In genomic region chr11:105667441-105667840, GRCh38 we compare ENCODE assay signal across 29 cellular contexts. TPM values are rescaled to one million over a fixed set of nuclear protein-coding genes. Genes with fewer than 3 reads are reported as not detected.
"Had no signal": no experiment of that assay in that cellular context is flagged by ENCODE, and none has a peak within 500 bp of the region (broad histone marks: within the 10 kb centered on the region; RNA-seq: fewer than 3 reads in every experiment).

No MANE protein-coding gene starts in this region.

- H3K27me3 ChIP-seq: dorsolateral prefrontal cortex, esophagus muscularis mucosa, foreskin keratinocyte, gastrocnemius medialis, heart right ventricle, left lung had no signal

- H3K4me3 ChIP-seq: coronary artery, dorsolateral prefrontal cortex, esophagus muscularis mucosa, gastrocnemius medialis, heart right ventricle, left lung, lower lobe of right lung, mucosa of descending colon had no signal

- H3K27ac ChIP-seq: coronary artery, dorsolateral prefrontal cortex, esophagus muscularis mucosa, foreskin keratinocyte, gastrocnemius medialis, heart right ventricle, left lung, lower lobe of right lung had no signal

- DNase-seq: dermis blood vessel endothelial cell; dorsolateral prefrontal cortex; effector CD4-positive, alpha-beta T cell; effector memory CD4-positive, alpha-beta T cell; foreskin keratinocyte; gastrocnemius medialis; glutamatergic neuron; head of caudate nucleus; heart right ventricle; hippocampal formation; left cardiac atrium; left lung; left ventricle myocardium superior; lower lobe of right lung; mesenchymal stem cell; mucosa of descending colon; naive B cell had no signal

- H3K9me3 ChIP-seq: esophagus muscularis mucosa, gastrocnemius medialis, heart right ventricle, left lung, lower lobe of right lung, mucosa of descending colon had no signal

- H3K4me1 ChIP-seq: esophagus muscularis mucosa, foreskin keratinocyte, gastrocnemius medialis, heart right ventricle, left lung, lower lobe of right lung had no signal

- H3K36me3 ChIP-seq: esophagus muscularis mucosa, gastrocnemius medialis, heart right ventricle, left lung, lower lobe of right lung had no signal

- FAIRE-seq: colon, endothelial cell of umbilical vein, islet of Langerhans, keratinocyte had no signal

- ATAC-seq: foreskin keratinocyte, gastrocnemius medialis, heart right ventricle, left cardiac atrium, left lung, left ventricle myocardium superior, lower lobe of right lung, mucosa of descending colon had no signal

RNA-seq across cellular contexts. Expression of gene GRIA4, which starts 57.6 kb away (rescaled TPM):
- total RNA-seq: dermis blood vessel endothelial cell, endothelial cell of umbilical vein, foreskin keratinocyte, gastrocnemius medialis, glomerular endothelial cell, heart right ventricle, kidney epithelial cell, left cardiac atrium, left lung, left ventricle myocardium superior, lower lobe of right lung, lung microvascular endothelial cell, mesenteric fat pad, myocyte had no signal
- polyA plus RNA-seq: endothelial cell of umbilical vein, esophagus, foreskin keratinocyte, heart right ventricle, keratinocyte had no signal
